Comparison of ENCODE assay signal across 8 cellular contexts in the genomic region with DNA sequence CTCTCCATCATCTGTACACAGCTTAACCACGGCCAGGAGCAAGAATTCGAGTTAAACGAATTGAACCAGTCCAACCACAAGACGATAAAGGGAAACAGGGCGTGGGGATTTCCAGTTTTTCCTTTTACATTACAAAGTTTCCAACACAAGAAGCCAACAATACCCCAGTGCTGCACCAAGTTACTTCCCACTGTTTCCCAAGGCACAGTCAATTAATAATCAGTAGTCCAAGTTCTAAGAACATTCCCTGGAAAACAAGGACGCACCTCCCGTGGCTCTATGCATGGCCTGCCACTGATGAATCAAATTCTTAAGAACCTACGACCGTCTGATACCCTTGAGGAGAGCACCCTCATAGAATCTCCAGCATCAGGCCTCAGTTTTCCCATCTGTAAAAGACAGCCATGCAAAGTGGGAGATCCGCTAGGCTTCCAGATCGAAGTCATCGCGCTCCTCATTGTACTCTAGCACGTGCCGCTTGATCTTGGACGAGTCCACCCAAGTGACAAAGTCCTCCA. TPM values are rescaled to one million over a fixed set of nuclear protein-coding genes. Genes with fewer than 3 reads are reported as not detected.
DNase-seq lines count a peak whose midpoint lies in the region; ATAC-seq and TF ChIP-seq lines count a peak whose summit lies in the region.

No MANE protein-coding gene starts in this region.

- no peaks in the 10 kb centered on the region for H3K9me3 Mint-ChIP-seq in naive B cell

- H3K4me1 Mint-ChIP-seq in naive B cell, result peaks cover 25 to 42% (median 36%) of the 10 kb centered on the region in 3 donors

- ATAC-seq in naive B cell (ENCODE audit: low read depth in 2 of 2) (no peak), HG03280 (IDR thresholded peaks at IDR 0.05; ENCODE audit: unreplicated experiment) (no peak)

- peak overlapping the region; percentile 91 to 98 (median 97) for H3K27ac Mint-ChIP-seq in naive B cell

- no peaks in the 10 kb centered on the region; the same call in 1 of the 2 replicates for H3K4me1 ChIP-seq in BE2C

- no peaks in the 10 kb centered on the region; the same call in 1 of the 2 replicates for H3K36me3 ChIP-seq in BE2C

- DNase-seq in BE2C, result no peak
- DNase-seq in LNCaP clone FGC (ENCODE audit: low read depth), result no peak
- DNase-seq in naive B cell, result no peak
- DNase-seq in activated gamma-delta T cell treated with Interleukin-2 at 50 U/mL for 16 hours, result no peak
- DNase-seq in NCI-H2227 treated with DMSO at 0.1 percent for 48 hours (lab: John Stamatoyannopoulos, UW), result no peak
- DNase-seq in DMS53 (lab: John Stamatoyannopoulos, UW), result no peak

- peak overlapping the region; percentile 100 for H3K4me3 ChIP-seq in BE2C (ENCODE audit: low read depth, low read length)
- peak overlapping the region; percentile 98 for H3K4me3 ChIP-seq in LNCaP clone FGC (ENCODE audit: low read depth, low read length)

- H3K36me3 Mint-ChIP-seq in naive B cell, result no peaks in the 10 kb centered on the region

- TF ChIP-seq CTCF in BE2C (IDR thresholded peaks at IDR 0.05; ENCODE audit: low read depth, low read length) (no peak), LNCaP clone FGC (IDR thresholded peaks at IDR 0.05; ENCODE audit: control insufficient read depth, extremely low read depth, insufficient read depth) (no peak)

- H3K27ac ChIP-seq in cingulate gyrus (ENCODE audit: low read depth, low read length), result peak overlapping the region; percentile 95

- no peaks in the 10 kb centered on the region for H3K27me3 Mint-ChIP-seq in naive B cell

- H3K9me3 ChIP-seq in BE2C, result no peaks in the 10 kb centered on the region

- peak overlapping the region; percentile 87 to 97 (median 94) for H3K4me3 Mint-ChIP-seq in naive B cell

- H3K27me3 ChIP-seq in BE2C, result no peaks in the 10 kb centered on the region

RNA-seq across cellular contexts. Expression of a gene that starts 0.8 kb away (rescaled TPM):
- polyA plus RNA-seq in BE2C (2012; ENCODE audit: insufficient read depth, insufficient read length, low read depth), result 427 TPM
- 100 to 1,000 TPM; 173 to 270 (median 228) TPM for polyA plus RNA-seq in naive B cell (ENCODE audit: low read depth in 6 of 6)

RNA-seq across cellular contexts. Expression of a gene that starts 8.5 kb away (rescaled TPM):
- polyA plus RNA-seq in BE2C (2012; ENCODE audit: insufficient read depth, insufficient read length, low read depth), result 1.6 TPM
- under 1 TPM in 1 of 6 donors, not detected in 5; 0.13 TPM for polyA plus RNA-seq in naive B cell (ENCODE audit: low read depth in 6 of 6)

RNA-seq across cellular contexts. Expression of a gene that starts 13.7 kb away (rescaled TPM):
- polyA plus RNA-seq in BE2C (2012; ENCODE audit: insufficient read depth, insufficient read length, low read depth), result 15.7 TPM
- polyA plus RNA-seq in naive B cell (ENCODE audit: low read depth in 6 of 6), result 10 to 100 TPM; 17.0 to 27.9 (median 22.5) TPM
